In genomic region chr19:7699003-7699402, GRCh38 we compare ENCODE assay signal across 1 cellular context.
TF ChIP-seq lines count a peak whose summit lies in the region.

No MANE protein-coding gene starts in this region.

TF ChIP-seq in SK-N-SH treated with all-trans-retinoic acid at 6 μM for 48 hours, 23 proteins besides CTCF, POLR2A, EP300 and RAD21 (continued from another document):
- TF ChIP-seq TSHZ2 (CRISPR knock-in tag; IDR thresholded peaks at IDR 0.05) (no peak), PPARA (CRISPR knock-in tag; IDR thresholded peaks at IDR 0.05; ENCODE audit: borderline replicate concordance) (no peak)
